In the genomic region with DNA sequence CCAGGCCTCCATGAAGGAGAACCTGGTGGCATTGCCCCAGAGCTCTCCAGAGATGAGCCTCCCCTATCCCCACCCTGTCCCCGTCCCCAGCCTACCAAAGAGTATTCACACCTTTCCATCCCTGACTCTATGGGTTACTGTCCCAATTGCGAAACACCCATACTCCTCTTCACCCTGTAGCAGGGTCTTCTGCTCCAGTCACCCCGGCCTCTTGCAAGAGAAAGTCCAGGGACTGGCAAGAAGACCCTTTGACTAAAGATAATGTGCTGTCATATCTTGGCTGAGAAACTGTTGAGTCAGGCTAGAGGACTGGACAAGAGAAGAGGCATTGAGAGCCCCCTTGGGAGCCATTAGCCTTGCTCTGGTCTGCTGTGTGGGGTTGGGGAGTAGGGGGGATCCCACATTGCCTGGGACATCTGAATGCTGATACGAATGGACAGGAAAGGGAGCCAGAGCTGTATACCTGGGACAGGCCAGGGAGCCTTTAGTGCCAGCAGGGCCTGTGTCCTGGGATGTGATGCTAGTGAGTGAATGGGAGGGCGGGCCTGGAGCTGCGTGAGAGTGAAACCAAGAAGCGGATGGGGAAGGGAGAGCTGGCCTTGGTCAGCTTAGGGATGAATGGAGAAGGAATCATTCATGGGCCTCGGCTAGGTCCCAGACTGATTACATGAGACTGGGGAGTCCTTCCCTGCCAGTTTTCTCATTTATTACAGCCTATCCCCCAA, we compare ENCODE assay signal across 30 cellular contexts. TPM values are rescaled to one million over a fixed set of nuclear protein-coding genes. Genes with fewer than 3 reads are reported as not detected.
"Had no signal": no experiment of that assay in that cellular context is flagged by ENCODE, and none has a peak within 500 bp of the region (broad histone marks: within the 10 kb centered on the region; RNA-seq: fewer than 3 reads in every experiment).

No MANE protein-coding gene starts in this region.

- H3K4me3 ChIP-seq: ascending aorta, cardiac muscle cell had no signal

- H3K27me3 ChIP-seq: ascending aorta, cardiac muscle cell had no signal

- H3K4me1 ChIP-seq: ascending aorta had no signal

- H3K36me3 ChIP-seq: ascending aorta, cardiac muscle cell had no signal

- H3K27ac ChIP-seq: ascending aorta, cardiac muscle cell, VCaP had no signal

- ATAC-seq: activated CD8-positive, alpha-beta T cell treated with anti-CD3 and anti-CD28 coated beads for 36 hours; activated naive CD8-positive, alpha-beta T cell treated with anti-CD3 and anti-CD28 coated beads, Interleukin-2, amount 50 U/mL, for 24 hours; activated T-cell treated with anti-CD3 and anti-CD28 coated beads, Interleukin-2, amount 50 U/mL, for 4 hours had no signal

- H3K9me3 ChIP-seq: ascending aorta had no signal

- FAIRE-seq: bronchial epithelial cell, TTC549 had no signal

- DNase-seq: activated B cell treated with CpG ODN at 0.5 μM for 24 hours; activated CD4-positive, alpha-beta memory T cell treated with anti-CD3 and anti-CD28 coated beads for 36 hours; activated CD4-positive, alpha-beta T cell treated with anti-CD3 and anti-CD28 coated beads for 4 hours; activated CD4-positive, alpha-beta T cell treated with anti-CD3 and anti-CD28 coated beads, Interleukin-2, amount 10 ng/mL, durations not matched to agents 24 days and 14 days; activated CD4-positive, alpha-beta T cell treated with anti-CD3 and anti-CD28 coated beads, Interleukin-2, amount 50 U/mL, for 1 hour; activated CD4-positive, alpha-beta T cell treated with anti-CD3 and anti-CD28 coated beads, Interleukin-2, amount 50 U/mL, for 4 hours; activated CD4-positive, CD25-positive, alpha-beta regulatory T cell treated with anti-CD3 and anti-CD28 coated beads, Interleukin-2, amount 50 U/mL, for 72 hours; activated CD8-positive, alpha-beta memory T cell treated with anti-CD3 and anti-CD28 coated beads, Interleukin-2, amount 50 U/mL, for 4 hours; activated CD8-positive, alpha-beta T cell treated with anti-CD3 and anti-CD28 coated beads for 36 hours; activated effector memory CD4-positive, alpha-beta T cell treated with Interleukin-2 at 50 U/mL for 16 hours; activated gamma-delta T cell; activated naive CD4-positive, alpha-beta T cell treated with anti-CD3 and anti-CD28 coated beads for 36 hours; activated naive CD8-positive, alpha-beta T cell treated with anti-CD3 and anti-CD28 coated beads, Interleukin-2, amount 10 ng/mL, durations not matched to agents 7 days and 5 days; activated naive CD8-positive, alpha-beta T cell treated with anti-CD3 and anti-CD28 coated beads, Interleukin-2, amount 50 U/mL, for 24 hours; activated T-cell treated with anti-CD3 and anti-CD28 coated beads for 4 hours; activated T-cell treated with anti-CD3 and anti-CD28 coated beads, Interleukin-2, amount 50 U/mL, for 1 hour; activated T-cell treated with anti-CD3 and anti-CD28 coated beads, Interleukin-2, amount 50 U/mL, for 4 hours; amygdala; anterior cingulate cortex; caudate nucleus; cerebellar nuclear complex; T-helper 1 cell; T-helper 2 cell; T-helper 9 cell had no signal

RNA-seq across cellular contexts. Expression of a gene that starts 27.1 kb away (rescaled TPM):
- total RNA-seq: activated naive CD8-positive, alpha-beta T cell treated with anti-CD3 and anti-CD28 coated beads, Interleukin-2, amount 10 ng/mL, durations not matched to agents 7 days and 5 days; chondrocyte had no signal
